In genomic region chr22:22185217-22185616, GRCh38 we compare ENCODE assay signal across 2 cellular contexts.
TF ChIP-seq lines count a peak whose summit lies in the region.

No MANE protein-coding gene starts in this region.

TF ChIP-seq in GM23338, 12 proteins besides CTCF, POLR2A, EP300 and RAD21:
- no peak for TF ChIP-seq JUNB (IDR thresholded peaks at IDR 0.05; ENCODE audit: unreplicated experiment)
- no peak for TF ChIP-seq ZNF114 (CRISPR knock-in tag; IDR thresholded peaks at IDR 0.05)
- TF ChIP-seq ZNF462 (CRISPR knock-in tag; IDR thresholded peaks at IDR 0.05) = no peak
- TF ChIP-seq REST (IDR thresholded peaks at IDR 0.05; ENCODE audit: unreplicated experiment) = no peak
- peak; percentile 17 for TF ChIP-seq EZH2 (IDR thresholded peaks at IDR 0.05; ENCODE audit: low read depth, unreplicated experiment)
- TF ChIP-seq EZH2phosphoT487 (IDR thresholded peaks at IDR 0.05; ENCODE audit: unreplicated experiment) = no peak
- TF ChIP-seq POLR2AphosphoS5 (IDR thresholded peaks at IDR 0.05; ENCODE audit: low read depth) = no peak

TF ChIP-seq in K562, 482 proteins besides CTCF, POLR2A, EP300 and RAD21 (continues in another document):
- TF ChIP-seq CBFA2T3 (IDR thresholded peaks at IDR 0.05) (no peak), MCM3 (IDR thresholded peaks at IDR 0.05) (peak; percentile 69; the same call in 1 of the 2 replicates), NR4A1 (CRISPR knock-in tag; IDR thresholded peaks at IDR 0.05) (peak; percentile 55; the same call in 1 of the 2 replicates), NR4A1 (tag; IDR thresholded peaks at IDR 0.05) (no peak), EHMT2 (IDR thresholded peaks at IDR 0.05) (no peak), FOXM1 (IDR thresholded peaks at IDR 0.05; ENCODE audit: low read depth) (no peak), FOXM1 (CRISPR knock-in tag; IDR thresholded peaks at IDR 0.05; ENCODE audit: low read depth) (no peak), E2F3 (CRISPR knock-in tag; IDR thresholded peaks at IDR 0.05) (no peak), MCM5 (IDR thresholded peaks at IDR 0.05; ENCODE audit: low read depth) (no peak), ARID3A (IDR thresholded peaks at IDR 0.05; ENCODE audit: borderline replicate concordance, low read depth, low read length) (no peak), MYC (IDR thresholded peaks at IDR 0.05; ENCODE audit: low read depth, low read length) (no peak), MYC (CRISPR knock-in tag; IDR thresholded peaks at IDR 0.05; ENCODE audit: borderline replicate concordance, low read depth) (peak; percentile 44; the same call in 1 of the 2 replicates), HIVEP1 (CRISPR knock-in tag; IDR thresholded peaks at IDR 0.05) (0 out of 2 replicates have a peak, but pooled peaks have one; percentile 42), ATF3 (IDR thresholded peaks at IDR 0.05) (no peak), ATF3 (CRISPR knock-in tag; conservative IDR thresholded peaks at IDR 0.05) (no peak), EP400 (IDR thresholded peaks at IDR 0.05) (no peak), MEF2D (tag; conservative IDR thresholded peaks at IDR 0.05; ENCODE audit: low read depth) (no peak), HDAC8 (tag; IDR thresholded peaks at IDR 0.05) (no peak), IFI16 (CRISPR knock-in tag; IDR thresholded peaks at IDR 0.05) (no peak), ZNF212 (CRISPR knock-in tag; IDR thresholded peaks at IDR 0.05) (no peak), ZNF165 (CRISPR knock-in tag; IDR thresholded peaks at IDR 0.05; ENCODE audit: borderline replicate concordance) (no peak), ZNF408 (CRISPR knock-in tag; IDR thresholded peaks at IDR 0.05; ENCODE audit: low read depth) (0 out of 2 replicates have a peak, but pooled peaks have one; percentile 61), EZH2 (IDR thresholded peaks at IDR 0.05; ENCODE audit: borderline replicate concordance, low read depth, low read length) (0 out of 2 replicates have a peak, but pooled peaks have one; percentile 86), ARHGAP35 (IDR thresholded peaks at IDR 0.05; ENCODE audit: partially characterized antibody) (no peak), POLR3A (IDR thresholded peaks at IDR 0.05; ENCODE audit: borderline replicate concordance, extremely low read depth, insufficient read depth, insufficient read length) (no peak), SMAD1 (IDR thresholded peaks at IDR 0.05; ENCODE audit: low read depth, low read length, partially characterized antibody) (no peak), ZNF830 (CRISPR knock-in tag; IDR thresholded peaks at IDR 0.05) (no peak), CHCHD3 (CRISPR knock-in tag; IDR thresholded peaks at IDR 0.05) (no peak), GTF2A2 (tag; IDR thresholded peaks at IDR 0.05) (0 out of 2 replicates have a peak, but pooled peaks have one; percentile 23), ZNF316 (IDR thresholded peaks at IDR 0.05) (no peak), CBX8 (IDR thresholded peaks at IDR 0.05; ENCODE audit: borderline replicate concordance, extremely low read depth, low read depth, low read length, poor library complexity, severe bottlenecking) (peak; percentile 73), MCM7 (IDR thresholded peaks at IDR 0.05) (0 out of 4 replicates have a peak, but pooled peaks of 1 of the 2 experiments have one; percentile 8), ETV5 (CRISPR knock-in tag; IDR thresholded peaks at IDR 0.05; ENCODE audit: low read depth) (no peak), HMG20A (CRISPR knock-in tag; conservative IDR thresholded peaks at IDR 0.05) (no peak), ZNF23 (CRISPR knock-in tag; IDR thresholded peaks at IDR 0.05) (no peak), ZNF449 (CRISPR knock-in tag; IDR thresholded peaks at IDR 0.05) (no peak), NFE2 (IDR thresholded peaks at IDR 0.05; ENCODE audit: low read depth) (no peak), GTF3C2 (IDR thresholded peaks at IDR 0.05; ENCODE audit: borderline replicate concordance, extremely low read depth, insufficient read length) (no peak), SIN3A (IDR thresholded peaks at IDR 0.05; ENCODE audit: borderline replicate concordance in 2 of 2, control insufficient read depth in 1 of 2, low read depth in 2 of 2, low read length in 2 of 2) (no peak), C11orf30 (IDR thresholded peaks at IDR 0.05; ENCODE audit: low read depth) (no peak), NONO (IDR thresholded peaks at IDR 0.05; ENCODE audit: low read depth in 2 of 2, low read length in 1 of 2) (no peak), ZNF277 (CRISPR knock-in tag; IDR thresholded peaks at IDR 0.05; ENCODE audit: borderline replicate concordance) (no peak), THAP12 (CRISPR knock-in tag; IDR thresholded peaks at IDR 0.05) (0 out of 2 replicates have a peak, but pooled peaks have one; percentile 20)
